18 cellular contexts compared by ENCODE assay signal in genomic region chr10:49768329-49768728, GRCh38. TPM values are rescaled to one million over a fixed set of nuclear protein-coding genes. Genes with fewer than 3 reads are reported as not detected.
DNase-seq lines count a peak whose midpoint lies in the region; ATAC-seq and TF ChIP-seq lines count a peak whose summit lies in the region.
"Had no signal": no experiment of that assay in that cellular context is flagged by ENCODE, and none has a peak within 500 bp of the region (broad histone marks: within the 10 kb centered on the region; RNA-seq: fewer than 3 reads in every experiment).

No MANE protein-coding gene starts in this region.

- H3F3A ChIP-seq in SK-N-SH (replicated peaks; ENCODE audit: insufficient read depth), result no peaks in the 10 kb centered on the region

- TF ChIP-seq RAD21 in SK-N-SH (IDR thresholded peaks at IDR 0.05; ENCODE audit: low read length), result no peak

- H3K9me3 ChIP-seq in SK-N-SH (no peaks in the 10 kb centered on the region), adipocyte (ENCODE audit: control insufficient read depth, low read length) (peaks cover 10% of the 10 kb centered on the region), iPS-15b (ENCODE audit: control insufficient read depth, insufficient read depth, low read length) (no peaks in the 10 kb centered on the region)
- H3K9me3 ChIP-seq: BE2C had no signal

- no peak overlapping the region for H3K4me2 ChIP-seq in SK-N-SH
- H3K4me2 ChIP-seq: KMS-11 had no signal

- POLR2A ChIA-PET in SK-N-SH (lab: Yijun Ruan, JAX), result no interaction called here

- H4K20me1 ChIP-seq in SK-N-SH (ENCODE audit: insufficient read depth), result no peaks in the 10 kb centered on the region

- WGBS in SK-N-SH (ENCODE audit: low lambda C conversion rate), result 86% methylated on average over 27 of the region's 38 CpGs

- H2AFZ ChIP-seq in SK-N-SH (ENCODE audit: low read depth), result no peak overlapping the region

- H3K79me2 ChIP-seq in SK-N-SH (ENCODE audit: insufficient read depth), result no peaks in the 10 kb centered on the region

- H3K4me3 ChIP-seq in SK-N-SH (ENCODE audit: low read depth in 2 of 2, low read length in 1 of 2) (no peak overlapping the region), adipocyte (ENCODE audit: low read length) (no peak overlapping the region), iPS-15b (ENCODE audit: low read depth, low read length) (peak overlapping the region; percentile 35)

- H3K9ac ChIP-seq in SK-N-SH, result no peak overlapping the region
- H3K9ac ChIP-seq in adipocyte (ENCODE audit: low read length), result no peak overlapping the region
- H3K9ac ChIP-seq in iPS-15b (ENCODE audit: low read depth, low read length), result peak overlapping the region; percentile 12
- H3K9ac ChIP-seq: KMS-11 had no signal

- no peaks in the 10 kb centered on the region for H3K4me1 ChIP-seq in SK-N-SH (ENCODE audit: control insufficient read depth in 1 of 2, insufficient read depth in 2 of 2, low read depth in 1 of 2, low read length in 1 of 2)
- no peaks in the 10 kb centered on the region for H3K4me1 ChIP-seq in adipocyte (ENCODE audit: control insufficient read depth, insufficient read depth, low read length)
- H3K4me1 ChIP-seq in iPS-15b (ENCODE audit: control insufficient read depth, insufficient read depth, low read length), result no peaks in the 10 kb centered on the region
- H3K4me1 ChIP-seq: BE2C had no signal

- CTCF ChIA-PET in SK-N-SH (lab: Yijun Ruan, JAX), result no interaction called here

- peak; percentile 30 for DNase-seq in SK-N-SH
- DNase-seq in adipocyte (ENCODE audit: low read depth), result peak; percentile 7
- DNase-seq in retina, result peak; percentile 60
- DNase-seq in HUDEP-2 (lab: John Stamatoyannopoulos, UW; ENCODE audit: unreplicated experiment in 76 of 76), result no peak
- DNase-seq in GM20000 (ENCODE audit: low spot score), result no peak
- DNase-seq in GM13976 (ENCODE audit: low spot score), result no peak
- DNase-seq: 8988T; BE2C; CD4-positive, alpha-beta memory T cell; NCI-H1048; NCI-H1436 treated with DMSO at 0.1 percent for 48 hours; NCI-H2107; NCI-H2227 treated with DMSO at 0.1 percent for 48 hours; NCI-H524 had no signal

- H3K36me3 ChIP-seq in SK-N-SH (replicated peaks in 1 of 2; ENCODE audit: control insufficient read depth in 1 of 2, insufficient read depth in 2 of 2, low read length in 1 of 2), result no peaks in the 10 kb centered on the region
- no peaks in the 10 kb centered on the region for H3K36me3 ChIP-seq in adipocyte (ENCODE audit: control insufficient read depth, insufficient read depth, low read length, severe bottlenecking)
- no peaks in the 10 kb centered on the region for H3K36me3 ChIP-seq in iPS-15b (ENCODE audit: control insufficient read depth, insufficient read depth, low read length)
- H3K36me3 ChIP-seq: BE2C had no signal

- no peak for ATAC-seq in SK-N-SH treated with all-trans-retinoic acid at 6 μM for 48 hours
- ATAC-seq: HCT116 had no signal

- H3K27ac ChIP-seq in SK-N-SH (ENCODE audit: low read depth in 2 of 2, low read length in 1 of 2), result no peak overlapping the region
- H3K27ac ChIP-seq: KMS-11 had no signal

- in situ Hi-C loops in GM13976 (cut with MboI; ENCODE audit: low sequenced_read_pairs, unreplicated experiment), result no loop called here

- TF ChIP-seq CTCF in SK-N-SH (IDR thresholded peaks at IDR 0.05), result no peak
- TF ChIP-seq CTCF in GM20000 (IDR thresholded peaks at IDR 0.05; ENCODE audit: extremely low read depth, missing control alignments), result no peak
- TF ChIP-seq CTCF in GM13976 (IDR thresholded peaks at IDR 0.05; ENCODE audit: borderline replicate concordance, control extremely low read depth, extremely low read depth, insufficient read depth, missing control alignments), result no peak

- no peak for TF ChIP-seq EP300 in SK-N-SH (IDR thresholded peaks at IDR 0.05; ENCODE audit: borderline replicate concordance in 1 of 2, low read depth in 1 of 2, low read length in 1 of 2)

- no peaks in the 10 kb centered on the region for H3K9me2 ChIP-seq in SK-N-SH

- H3K27me3 ChIP-seq in SK-N-SH (ENCODE audit: insufficient read depth) (no peaks in the 10 kb centered on the region; the same call in 1 of the 2 replicates), adipocyte (replicated peaks; ENCODE audit: control insufficient read depth, insufficient read depth, low read length) (peaks cover 49% of the 10 kb centered on the region), iPS-15b (ENCODE audit: control insufficient read depth, insufficient read depth, low read length) (peaks cover 32% of the 10 kb centered on the region)
- H3K27me3 ChIP-seq: BE2C had no signal

TF ChIP-seq in SK-N-SH, 30 proteins besides CTCF, POLR2A, EP300 and RAD21 (continues in another document):
- TF ChIP-seq MXI1 (IDR thresholded peaks at IDR 0.05; ENCODE audit: low read depth, low read length), result no peak
- TF ChIP-seq, protein P1, sequence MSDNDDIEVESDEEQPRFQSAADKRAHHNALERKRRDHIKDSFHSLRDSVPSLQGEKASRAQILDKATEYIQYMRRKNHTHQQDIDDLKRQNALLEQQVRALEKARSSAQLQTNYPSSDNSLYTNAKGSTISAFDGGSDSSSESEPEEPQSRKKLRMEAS (IDR thresholded peaks at IDR 0.05; ENCODE audit: low read depth), result no peak
- no peak for TF ChIP-seq TEAD4 (IDR thresholded peaks at IDR 0.05; ENCODE audit: borderline replicate concordance, insufficient read depth)
- no peak for TF ChIP-seq FOXM1 (IDR thresholded peaks at IDR 0.05; ENCODE audit: low read depth)
- no peak for TF ChIP-seq USF1 (IDR thresholded peaks at IDR 0.05; ENCODE audit: borderline replicate concordance, low read depth)
- TF ChIP-seq EZH2phosphoT487 (IDR thresholded peaks at IDR 0.05; ENCODE audit: borderline replicate concordance, low read depth), result no peak
- no peak for TF ChIP-seq ELF1 (IDR thresholded peaks at IDR 0.05)
- no peak for TF ChIP-seq MEF2A (IDR thresholded peaks at IDR 0.05; ENCODE audit: borderline replicate concordance, low read depth)
- TF ChIP-seq USF2 (IDR thresholded peaks at IDR 0.05; ENCODE audit: borderline replicate concordance, low read depth, low read length), result no peak
- no peak for TF ChIP-seq SMC3 (IDR thresholded peaks at IDR 0.05; ENCODE audit: low read depth, low read length)

TF ChIP-seq in SK-N-SH treated with all-trans-retinoic acid at 6 μM for 48 hours, 23 proteins besides CTCF, POLR2A, EP300 and RAD21 (continues in another document):
- TF ChIP-seq CREB5 (CRISPR knock-in tag; IDR thresholded peaks at IDR 0.05; ENCODE audit: low read depth) (no peak), RARB (CRISPR knock-in tag; IDR thresholded peaks at IDR 0.05) (no peak), ZNF70 (CRISPR knock-in tag; IDR thresholded peaks at IDR 0.05) (no peak), ARNTL (CRISPR knock-in tag; IDR thresholded peaks at IDR 0.05; ENCODE audit: borderline replicate concordance, low read depth) (no peak), SNAI2 (CRISPR knock-in tag; IDR thresholded peaks at IDR 0.05) (no peak), CSDC2 (CRISPR knock-in tag; IDR thresholded peaks at IDR 0.05) (no peak), BACH2 (CRISPR knock-in tag; IDR thresholded peaks at IDR 0.05; ENCODE audit: borderline replicate concordance) (no peak), GLIS3 (CRISPR knock-in tag; IDR thresholded peaks at IDR 0.05) (no peak)
- TF ChIP-seq, protein P2, sequence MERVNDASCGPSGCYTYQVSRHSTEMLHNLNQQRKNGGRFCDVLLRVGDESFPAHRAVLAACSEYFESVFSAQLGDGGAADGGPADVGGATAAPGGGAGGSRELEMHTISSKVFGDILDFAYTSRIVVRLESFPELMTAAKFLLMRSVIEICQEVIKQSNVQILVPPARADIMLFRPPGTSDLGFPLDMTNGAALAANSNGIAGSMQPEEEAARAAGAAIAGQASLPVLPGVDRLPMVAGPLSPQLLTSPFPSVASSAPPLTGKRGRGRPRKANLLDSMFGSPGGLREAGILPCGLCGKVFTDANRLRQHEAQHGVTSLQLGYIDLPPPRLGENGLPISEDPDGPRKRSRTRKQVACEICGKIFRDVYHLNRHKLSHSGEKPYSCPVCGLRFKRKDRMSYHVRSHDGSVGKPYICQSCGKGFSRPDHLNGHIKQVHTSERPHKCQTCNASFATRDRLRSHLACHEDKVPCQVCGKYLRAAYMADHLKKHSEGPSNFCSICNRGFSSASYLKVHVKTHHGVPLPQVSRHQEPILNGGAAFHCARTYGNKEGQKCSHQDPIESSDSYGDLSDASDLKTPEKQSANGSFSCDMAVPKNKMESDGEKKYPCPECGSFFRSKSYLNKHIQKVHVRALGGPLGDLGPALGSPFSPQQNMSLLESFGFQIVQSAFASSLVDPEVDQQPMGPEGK (CRISPR knock-in tag; IDR thresholded peaks at IDR 0.05; ENCODE audit: borderline replicate concordance), result no peak
- TF ChIP-seq, protein P3, sequence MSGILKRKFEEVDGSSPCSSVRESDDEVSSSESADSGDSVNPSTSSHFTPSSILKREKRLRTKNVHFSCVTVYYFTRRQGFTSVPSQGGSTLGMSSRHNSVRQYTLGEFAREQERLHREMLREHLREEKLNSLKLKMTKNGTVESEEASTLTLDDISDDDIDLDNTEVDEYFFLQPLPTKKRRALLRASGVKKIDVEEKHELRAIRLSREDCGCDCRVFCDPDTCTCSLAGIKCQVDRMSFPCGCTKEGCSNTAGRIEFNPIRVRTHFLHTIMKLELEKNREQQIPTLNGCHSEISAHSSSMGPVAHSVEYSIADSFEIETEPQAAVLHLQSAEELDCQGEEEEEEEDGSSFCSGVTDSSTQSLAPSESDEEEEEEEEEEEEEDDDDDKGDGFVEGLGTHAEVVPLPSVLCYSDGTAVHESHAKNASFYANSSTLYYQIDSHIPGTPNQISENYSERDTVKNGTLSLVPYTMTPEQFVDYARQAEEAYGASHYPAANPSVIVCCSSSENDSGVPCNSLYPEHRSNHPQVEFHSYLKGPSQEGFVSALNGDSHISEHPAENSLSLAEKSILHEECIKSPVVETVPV (CRISPR knock-in tag; IDR thresholded peaks at IDR 0.05), result no peak

RNA-seq across cellular contexts. Expression of gene OGDHL, which starts 6.2 kb away (rescaled TPM):
- polyA plus RNA-seq in SK-N-SH (2012; rRNA removed), result 25.4 and 32.6 TPM in 2 replicates
- polyA plus RNA-seq in SK-N-SH (2012; cell fraction: cytosol; rRNA removed), result 10.1 and 14.5 TPM in 2 replicates
- 102 and 104 TPM in 2 replicates for polyA plus RNA-seq in SK-N-SH (2012; cell fraction: nucleus; rRNA removed)
- polyA plus RNA-seq: CD4-positive, alpha-beta memory T cell had no signal

Comparison
In these comparisons a context has a peak if more than half of its experiments do, and no peak if none do; other contexts are left out.
1. DNase-seq: peak in SK-N-SH (single experiment), adipocyte (single experiment) and retina (single experiment); none in HUDEP-2 (0 of 76), GM20000 (single experiment) and GM13976 (single experiment).